8 cellular contexts compared by ENCODE assay signal in genomic region chr12:116534341-116535121, GRCh38. TPM values are rescaled to one million over a fixed set of nuclear protein-coding genes. Genes with fewer than 3 reads are reported as not detected.
A peak's percentile ranks its signal among the peaks of the same experiment; 100 is the strongest.
DNase-seq lines count a peak whose midpoint lies in the region; ATAC-seq, FAIRE-seq and TF ChIP-seq lines count a peak whose summit lies in the region.

No MANE protein-coding gene starts in this region.

- H3K27me3 ChIP-seq in adrenal gland = no peaks in the 10 kb centered on the region

- H3K4me1 Mint-ChIP-seq in stimulated activated effector memory CD8-positive, alpha-beta T cell treated with anti-CD3 and anti-CD28 coated beads, Interleukin-12 subunit alpha, Interleukin-12 subunit beta, amount 100 ng/mL, for 72 hours = peaks cover 47% of the 10 kb centered on the region

- H3K9me3 ChIP-seq in adrenal gland (replicated peaks in 1 of 3) = no peaks in the 10 kb centered on the region

- peak overlapping the region; percentile 82 for H3K4me3 Mint-ChIP-seq in stimulated activated effector memory CD8-positive, alpha-beta T cell treated with anti-CD3 and anti-CD28 coated beads, Interleukin-12 subunit alpha, Interleukin-12 subunit beta, amount 100 ng/mL, for 72 hours

- peaks cover 0 to 20% of the 10 kb centered on the region in 2 donors for H3K4me1 ChIP-seq in adrenal gland (replicated peaks in 1 of 2)

- DNase-seq in Ammon's horn (ENCODE audit: low spot score) = peak; percentile 28
- peak; percentile 47 for DNase-seq in HTR-8/SVneo (ENCODE audit: insufficient read length, low spot score)
- peak in 6 of 7 donors; percentile 25 to 57 (median 37) for DNase-seq in adrenal gland
- DNase-seq in iris pigment epithelial cell (ENCODE audit: low read depth) = peak; percentile 26
- DNase-seq in stimulated activated effector memory CD8-positive, alpha-beta T cell treated with anti-CD3 and anti-CD28 coated beads, Interleukin-12 subunit alpha, Interleukin-12 subunit beta, amount 100 ng/mL, for 72 hours (ENCODE audit: low spot score in 2 of 2) = no peak
- DNase-seq in OCI-M1 (lab: John Stamatoyannopoulos, UW) = no peak
- DNase-seq in iPS-NIHi11 (ENCODE audit: low spot score) = no peak
- no peak for DNase-seq in A172 (ENCODE audit: low spot score)

- no peaks in the 10 kb centered on the region for H3K9me3 Mint-ChIP-seq in stimulated activated effector memory CD8-positive, alpha-beta T cell treated with anti-CD3 and anti-CD28 coated beads, Interleukin-12 subunit alpha, Interleukin-12 subunit beta, amount 100 ng/mL, for 72 hours

- peak overlapping the region in 3 of 4 donors; percentile 13 to 63 (median 54) for H3K4me3 ChIP-seq in adrenal gland

- H3K27ac Mint-ChIP-seq in stimulated activated effector memory CD8-positive, alpha-beta T cell treated with anti-CD3 and anti-CD28 coated beads, Interleukin-12 subunit alpha, Interleukin-12 subunit beta, amount 100 ng/mL, for 72 hours = peak overlapping the region; percentile 74

- no peak for FAIRE-seq in HTR-8/SVneo (lab: Jason Lieb, UNC)

- H3K27ac ChIP-seq in adrenal gland = peak overlapping the region in 2 of 5 donors; percentile 5 to 74

- 15 to 19% (median 18%) methylated on average over 23 to 27 of the region's 27 CpGs for WGBS in adrenal gland, 4 donors

- no peak for ATAC-seq in stimulated activated effector memory CD8-positive, alpha-beta T cell treated with anti-CD3 and anti-CD28 coated beads, Interleukin-12 subunit alpha, Interleukin-12 subunit beta, amount 100 ng/mL, for 72 hours

- no peak for TF ChIP-seq CTCF in adrenal gland (IDR thresholded peaks at IDR 0.05)

- no peaks in the 10 kb centered on the region for H3K36me3 ChIP-seq in adrenal gland (replicated peaks in 1 of 2)

- TF ChIP-seq POLR2A in adrenal gland (IDR thresholded peaks at IDR 0.05) = no peak

- intact Hi-C loops in adrenal gland (cut with DNase I) = no loop called here

- no peaks in the 10 kb centered on the region for H3K36me3 Mint-ChIP-seq in stimulated activated effector memory CD8-positive, alpha-beta T cell treated with anti-CD3 and anti-CD28 coated beads, Interleukin-12 subunit alpha, Interleukin-12 subunit beta, amount 100 ng/mL, for 72 hours

RNA-seq across cellular contexts. Expression of gene MAP1LC3B2, which starts 24.6 kb away (rescaled TPM):
- total RNA-seq in adrenal gland = 1 to 10 TPM in 4 of 8 donors, under 1 TPM in 3, not detected in 1; 0.54 to 4.6 (median 2.5) TPM
- polyA plus RNA-seq in adrenal gland = 1 to 10 TPM in 2 of 3 donors, under 1 TPM in 1; 0.81 to 1.7 (median 1.3) TPM
- 1.8 TPM in 1 of 2 replicates, not detected in the other for total RNA-seq in A172 (2014; rRNA removed; shearing (Covaris generic))

Comparison
In these comparisons a context has a peak if more than half of its experiments do, and no peak if none do; other contexts are left out.
1. DNase-seq: peak in Ammon's horn (single experiment), HTR-8/SVneo (single experiment), adrenal gland (6 of 7) and iris pigment epithelial cell (single experiment); none in stimulated activated effector memory CD8-positive, alpha-beta T cell treated with anti-CD3 and anti-CD28 coated beads, Interleukin-12 subunit alpha, Interleukin-12 subunit beta, amount 100 ng/mL, for 72 hours (0 of 2), OCI-M1 (single experiment), iPS-NIHi11 (single experiment) and A172 (single experiment).